Comparison of ENCODE assay signal across 17 cellular contexts in the genomic region with DNA sequence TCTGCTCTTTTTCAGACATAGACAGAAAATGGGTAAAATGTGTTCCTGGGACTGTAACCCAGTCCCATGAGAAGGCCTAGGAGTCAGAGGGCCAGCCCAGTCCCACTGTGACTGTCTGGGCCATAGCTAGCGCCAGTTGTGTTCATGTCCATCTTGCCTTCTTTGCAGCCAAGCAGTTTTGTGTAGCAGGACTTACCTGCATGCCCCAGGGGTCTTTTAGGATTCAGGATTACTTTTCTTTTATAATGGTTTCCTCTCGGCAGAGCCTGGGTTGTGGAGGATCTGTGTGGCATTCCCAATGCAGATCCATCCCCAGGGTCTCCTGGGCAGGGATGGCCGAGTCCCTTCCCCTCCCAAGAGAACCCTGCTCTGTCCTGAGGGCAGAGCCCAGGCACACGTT.
A peak's percentile ranks its signal among the peaks of the same experiment; 100 is the strongest.
DNase-seq lines count a peak whose midpoint lies in the region; ATAC-seq and TF ChIP-seq lines count a peak whose summit lies in the region.
"Had no signal": no experiment of that assay in that cellular context is flagged by ENCODE, and none has a peak within 500 bp of the region (broad histone marks: within the 10 kb centered on the region; RNA-seq: fewer than 3 reads in every experiment).

No MANE protein-coding gene starts in this region.

- peaks cover 11 to 20% of the 10 kb centered on the region in 2 experiments for H3K4me1 Mint-ChIP-seq in H9
- H3K4me1 Mint-ChIP-seq: CD14-positive monocyte had no signal

- no CpG with 5 or more reads among the region's 4 CpGs for WGBS in H9 (ENCODE audit: extremely low coverage, insufficient read length, low lambda C conversion rate)

- no peaks in the 10 kb centered on the region; the same call in none of the 2 replicates for H3K27me3 Mint-ChIP-seq in H9 (ENCODE audit: low read depth)

- no peaks in the 10 kb centered on the region for H3K79me1 ChIP-seq in H9 (ENCODE audit: insufficient read depth, low read depth, low read length, poor library complexity, severe bottlenecking)

- H3T11ph ChIP-seq in H9 (ENCODE audit: low read length): no peak overlapping the region

- no peaks in the 10 kb centered on the region for H3K9me3 Mint-ChIP-seq in H9
- no peaks in the 10 kb centered on the region for H3K9me3 Mint-ChIP-seq in activated naive CD4-positive, alpha-beta T cell treated with anti-CD3 and anti-CD28 coated beads, Interleukin-2, amount 50 U/mL, for 72 hours
- H3K9me3 Mint-ChIP-seq: CD8-positive, alpha-beta T cell; HFFc6 had no signal

- no peak overlapping the region for H3K4me3 Mint-ChIP-seq in H9
- H3K4me3 Mint-ChIP-seq: CD14-positive monocyte; CD8-positive, alpha-beta T cell; HFFc6 had no signal

- no peak overlapping the region for H3K4me3 ChIP-seq in left ventricle myocardium inferior
- H3K4me3 ChIP-seq: A549 had no signal

- H4K8ac ChIP-seq in H9 (replicated peaks; ENCODE audit: insufficient read length, low read depth, low read length): no peak overlapping the region

- H2BK20ac ChIP-seq in H9 (ENCODE audit: low read depth, low read length, poor library complexity, severe bottlenecking): no peak overlapping the region

- no peak for ATAC-seq in activated naive CD4-positive, alpha-beta T cell treated with anti-CD3 and anti-CD28 coated beads, Interleukin-2, amount 50 U/mL, for 72 hours
- ATAC-seq: A549; CD8-positive, alpha-beta T cell had no signal

- peaks cover 0 to 5% (median 0%) of the 10 kb centered on the region in 3 experiments; a peak in 2 of 7 replicates for H3K36me3 Mint-ChIP-seq in H9 (ENCODE audit: insufficient read depth in 1 of 3, low read depth in 3 of 3)
- no peaks in the 10 kb centered on the region for H3K36me3 Mint-ChIP-seq in activated naive CD4-positive, alpha-beta T cell treated with anti-CD3 and anti-CD28 coated beads, Interleukin-2, amount 50 U/mL, for 72 hours
- H3K36me3 Mint-ChIP-seq: CD14-positive monocyte; CD8-positive, alpha-beta T cell had no signal

- TF ChIP-seq CTCF in left ventricle myocardium inferior (IDR thresholded peaks at IDR 0.05; ENCODE audit: borderline replicate concordance): no peak
- TF ChIP-seq CTCF in H9 (conservative IDR thresholded peaks at IDR 0.05): no peak

- H3K27ac ChIP-seq in left ventricle myocardium inferior (replicated peaks) (peak overlapping the region; percentile 90), H9 (ENCODE audit: insufficient read length, low read depth, low read length) (no peak overlapping the region)
- H3K27ac ChIP-seq: A549 had no signal

- no peaks in the 10 kb centered on the region for H3K79me2 ChIP-seq in H9 (ENCODE audit: insufficient read depth, low read length)

- no peak overlapping the region for H4K91ac ChIP-seq in H9 (ENCODE audit: insufficient read length, low read depth, low read length)

- H3K36me3 ChIP-seq in left ventricle myocardium inferior: no peaks in the 10 kb centered on the region
- H3K36me3 ChIP-seq: BE2C had no signal

- no peak overlapping the region for H3K4ac ChIP-seq in H9 (ENCODE audit: low read depth, low read length)

- H3K27ac Mint-ChIP-seq in H9: peak overlapping the region in 2 of 3 experiments; percentile 60 to 81; a peak in 2 of 7 replicates
- H3K27ac Mint-ChIP-seq in activated naive CD4-positive, alpha-beta T cell treated with anti-CD3 and anti-CD28 coated beads, Interleukin-2, amount 50 U/mL, for 72 hours: no peak overlapping the region
- H3K27ac Mint-ChIP-seq: CD14-positive monocyte; CD8-positive, alpha-beta T cell; HFFc6 had no signal

- no peak overlapping the region for H3K18ac ChIP-seq in H9 (ENCODE audit: insufficient read length, low read depth, low read length)

- H3K23me2 ChIP-seq in H9 (ENCODE audit: insufficient read length, low read depth, low read length, poor library complexity, severe bottlenecking): no peaks in the 10 kb centered on the region

- H2AK5ac ChIP-seq in H9 (ENCODE audit: insufficient read length, low read length): no peak overlapping the region

- H2BK120ac ChIP-seq in H9 (ENCODE audit: low read depth, low read length, poor library complexity, severe bottlenecking): no peak overlapping the region

- H4K5ac ChIP-seq in H9 (ENCODE audit: insufficient read length, low read depth, low read length): no peak overlapping the region

- H4K20me1 ChIP-seq in H9 (ENCODE audit: control insufficient read depth, insufficient read depth, insufficient read length): no peaks in the 10 kb centered on the region

- H2AFZ ChIP-seq in H9 (ENCODE audit: low read length): no peak overlapping the region

- no peaks in the 10 kb centered on the region for H3K27me3 ChIP-seq in left ventricle myocardium inferior (ENCODE audit: low read depth)
- no peaks in the 10 kb centered on the region for H3K27me3 ChIP-seq in H9 (ENCODE audit: insufficient read depth, low read length)
- H3K27me3 ChIP-seq: BE2C had no signal

- H2BK12ac ChIP-seq in H9 (ENCODE audit: insufficient read length, low read depth, low read length): no peak overlapping the region

- H3K9me3 ChIP-seq in left ventricle myocardium inferior (replicated peaks): no peaks in the 10 kb centered on the region
- H3K9me3 ChIP-seq in H9 (ENCODE audit: control insufficient read depth, low read depth, low read length): no peaks in the 10 kb centered on the region
- H3K9me3 ChIP-seq: A549, BE2C had no signal

- H3K4me1 ChIP-seq in left ventricle myocardium inferior (peaks cover 79% of the 10 kb centered on the region), H9 (ENCODE audit: insufficient read depth, low read length) (no peaks in the 10 kb centered on the region)
- H3K4me1 ChIP-seq: A549, BE2C had no signal

- H3K9ac ChIP-seq in H9 (ENCODE audit: extremely low read depth, insufficient read length, low read length): no peak overlapping the region

- no peak for DNase-seq in left ventricle myocardium inferior
- no peak for DNase-seq in cardiac septum (ENCODE audit: low spot score)
- no peak for DNase-seq in H9
- DNase-seq in islet precursor cell: peak; percentile 21
- no peak for DNase-seq in activated effector memory CD4-positive, alpha-beta T cell treated with Interleukin-2 at 50 U/mL for 16 hours
- no peak for DNase-seq in activated naive CD4-positive, alpha-beta T cell treated with anti-CD3 and anti-CD28 coated beads, Interleukin-2, amount 50 U/mL, for 72 hours (ENCODE audit: low spot score in 2 of 2)
- DNase-seq: BE2C; CD8-positive, alpha-beta T cell; COR-L47; DMS153; DMS79 treated with DMSO at 0.1 percent for 48 hours; EL; GOT3; HCEC 1CT; HFFc6 had no signal

- no peak overlapping the region for H2BK15ac ChIP-seq in H9 (ENCODE audit: low read depth, low read length)

- H3K23ac ChIP-seq in H9 (ENCODE audit: insufficient read length, low read depth, low read length): no peak overlapping the region

- intact Hi-C loops in left ventricle myocardium inferior (cut with micrococcal nuclease) (loop anchor here (10.0 kb wide), 1 partner anchor 1786 kb away; no protein-coding TSS in a partner anchor), cardiac septum (cut with DNase I) (no loop called here)

- no peak overlapping the region for H3K56ac ChIP-seq in H9 (ENCODE audit: insufficient read length, low read depth, low read length)

- H2BK5ac ChIP-seq in H9 (ENCODE audit: insufficient read length, low read length): no peak overlapping the region

- H3K4me2 ChIP-seq in H9 (ENCODE audit: insufficient read depth, insufficient read length, low read length): no peak overlapping the region
- H3K4me2 ChIP-seq: A549 had no signal

- H3K14ac ChIP-seq in H9 (ENCODE audit: insufficient read depth, low read length): no peak overlapping the region; the same call in 1 of the 2 replicates

Comparison
In these comparisons a context has a peak if more than half of its experiments do, and no peak if none do; other contexts are left out.
1. H3K27ac Mint-ChIP-seq: peak in H9 (2 of 3); none in activated naive CD4-positive, alpha-beta T cell treated with anti-CD3 and anti-CD28 coated beads, Interleukin-2, amount 50 U/mL, for 72 hours (0 of 2).